Comparison of ENCODE assay signal across 1 cellular context in genomic region chr3:171347017-171347979, GRCh38.
A peak's percentile ranks its signal among the peaks of the same experiment; 100 is the strongest.
TF ChIP-seq lines count a peak whose summit lies in the region.

No MANE protein-coding gene starts in this region.

TF ChIP-seq in GM12878, 131 proteins besides CTCF, POLR2A, EP300 and RAD21 (continued from another document and continues in another):
- TF ChIP-seq MEF2B (IDR thresholded peaks at IDR 0.05; ENCODE audit: partially characterized antibody, poor library complexity, severe bottlenecking) (peak; percentile 86), KLF5 (IDR thresholded peaks at IDR 0.05; ENCODE audit: partially characterized antibody) (no peak), DPF2 (IDR thresholded peaks at IDR 0.05) (peak; percentile 58; the same call in 1 of the 2 replicates), ZNF207 (IDR thresholded peaks at IDR 0.05; ENCODE audit: borderline replicate concordance) (no peak), CEBPB (IDR thresholded peaks at IDR 0.05; ENCODE audit: borderline replicate concordance in 1 of 2, low read depth in 2 of 2, low read length in 2 of 2) (peak in 1 of 2 experiments; percentile 93; a peak in 2 of 4 replicates), BMI1 (IDR thresholded peaks at IDR 0.05; ENCODE audit: borderline replicate concordance) (peak; percentile 68; the same call in 1 of the 2 replicates), LARP7 (IDR thresholded peaks at IDR 0.05) (no peak), NRF1 (conservative IDR thresholded peaks at IDR 0.05; ENCODE audit: low read depth, low read length) (no peak), CBFB (IDR thresholded peaks at IDR 0.05; ENCODE audit: low read depth) (peak; percentile 52; the same call in 1 of the 2 replicates), TCF12 (IDR thresholded peaks at IDR 0.05; ENCODE audit: low read depth, low read length) (no peak), PKNOX1 (IDR thresholded peaks at IDR 0.05) (peak; percentile 60), SUZ12 (IDR thresholded peaks at IDR 0.05; ENCODE audit: unreplicated experiment) (no peak), FOXK2 (IDR thresholded peaks at IDR 0.05) (no peak), KAT2A (conservative IDR thresholded peaks at IDR 0.05; ENCODE audit: control insufficient read depth, low read depth, low read length) (no peak), TAF1 (IDR thresholded peaks at IDR 0.05; ENCODE audit: borderline replicate concordance, low read depth, low read length) (no peak), ZBED1 (IDR thresholded peaks at IDR 0.05; ENCODE audit: borderline replicate concordance) (0 out of 2 replicates have a peak, but pooled peaks have one; percentile 46), MYB (IDR thresholded peaks at IDR 0.05; ENCODE audit: borderline replicate concordance, low read depth, low read length) (no peak), BCL11A (IDR thresholded peaks at IDR 0.05; ENCODE audit: low read depth, low read length) (peak; percentile 81; the same call in 1 of the 2 replicates), RUNX3 (IDR thresholded peaks at IDR 0.05; ENCODE audit: low read length) (peak; percentile 92), FOXM1 (IDR thresholded peaks at IDR 0.05; ENCODE audit: low read depth, low read length) (peak; percentile 93), MTA3 (IDR thresholded peaks at IDR 0.05; ENCODE audit: borderline replicate concordance, low read length) (peak; percentile 90; the same call in 1 of the 2 replicates), SRF (IDR thresholded peaks at IDR 0.05; ENCODE audit: low read depth in 2 of 2, low read length in 2 of 2) (peak in 1 of 2 experiments; percentile 74; a peak in 2 of 4 replicates), PAX8 (IDR thresholded peaks at IDR 0.05) (no peak), BCL3 (IDR thresholded peaks at IDR 0.05; ENCODE audit: borderline replicate concordance, insufficient read depth, low read depth, low read length, poor library complexity, severe bottlenecking) (peak; percentile 84), IKZF1 (conservative IDR thresholded peaks at IDR 0.05) (peak; percentile 95), STAT1 (conservative IDR thresholded peaks at IDR 0.05) (no peak), POLR2AphosphoS2 (IDR thresholded peaks at IDR 0.05; ENCODE audit: low read depth, low read length) (no peak), SIX5 (IDR thresholded peaks at IDR 0.05; ENCODE audit: low read depth, low read length, severe bottlenecking) (no peak), POLR2AphosphoS5 (IDR thresholded peaks at IDR 0.05; ENCODE audit: low read length) (no peak), POU2F2 (IDR thresholded peaks at IDR 0.05; ENCODE audit: borderline replicate concordance, low read depth, low read length) (no peak), GATAD2B (conservative IDR thresholded peaks at IDR 0.05; ENCODE audit: low read depth) (no peak; the same call in none of the 2 replicates), HCFC1 (IDR thresholded peaks at IDR 0.05; ENCODE audit: low read length) (no peak), USF2 (IDR thresholded peaks at IDR 0.05; ENCODE audit: borderline replicate concordance, low read depth, low read length) (no peak), JUNB (IDR thresholded peaks at IDR 0.05) (peak; percentile 92), WRNIP1 (IDR thresholded peaks at IDR 0.05; ENCODE audit: borderline replicate concordance, low read depth, low read length) (no peak), NBN (IDR thresholded peaks at IDR 0.05) (peak; percentile 83; the same call in 1 of the 2 replicates), RBBP5 (conservative IDR thresholded peaks at IDR 0.05) (no peak), CBX3 (IDR thresholded peaks at IDR 0.05; ENCODE audit: borderline replicate concordance, low read depth) (no peak), NFYA (IDR thresholded peaks at IDR 0.05; ENCODE audit: borderline replicate concordance, low read depth, low read length) (no peak), ZNF622 (IDR thresholded peaks at IDR 0.05) (no peak), ZNF217 (IDR thresholded peaks at IDR 0.05) (peak; percentile 35; the same call in 1 of the 2 replicates), MEF2A (IDR thresholded peaks at IDR 0.05; ENCODE audit: insufficient read depth, low read depth, low read length) (peak; percentile 92), SPI1 (IDR thresholded peaks at IDR 0.05; ENCODE audit: borderline replicate concordance, insufficient read depth, low read depth, low read length) (peak; percentile 49; the same call in 1 of the 2 replicates), BRCA1 (IDR thresholded peaks at IDR 0.05; ENCODE audit: low read depth, low read length) (no peak), ZSCAN29 (IDR thresholded peaks at IDR 0.05) (no peak)
- TF ChIP-seq, protein P1, sequence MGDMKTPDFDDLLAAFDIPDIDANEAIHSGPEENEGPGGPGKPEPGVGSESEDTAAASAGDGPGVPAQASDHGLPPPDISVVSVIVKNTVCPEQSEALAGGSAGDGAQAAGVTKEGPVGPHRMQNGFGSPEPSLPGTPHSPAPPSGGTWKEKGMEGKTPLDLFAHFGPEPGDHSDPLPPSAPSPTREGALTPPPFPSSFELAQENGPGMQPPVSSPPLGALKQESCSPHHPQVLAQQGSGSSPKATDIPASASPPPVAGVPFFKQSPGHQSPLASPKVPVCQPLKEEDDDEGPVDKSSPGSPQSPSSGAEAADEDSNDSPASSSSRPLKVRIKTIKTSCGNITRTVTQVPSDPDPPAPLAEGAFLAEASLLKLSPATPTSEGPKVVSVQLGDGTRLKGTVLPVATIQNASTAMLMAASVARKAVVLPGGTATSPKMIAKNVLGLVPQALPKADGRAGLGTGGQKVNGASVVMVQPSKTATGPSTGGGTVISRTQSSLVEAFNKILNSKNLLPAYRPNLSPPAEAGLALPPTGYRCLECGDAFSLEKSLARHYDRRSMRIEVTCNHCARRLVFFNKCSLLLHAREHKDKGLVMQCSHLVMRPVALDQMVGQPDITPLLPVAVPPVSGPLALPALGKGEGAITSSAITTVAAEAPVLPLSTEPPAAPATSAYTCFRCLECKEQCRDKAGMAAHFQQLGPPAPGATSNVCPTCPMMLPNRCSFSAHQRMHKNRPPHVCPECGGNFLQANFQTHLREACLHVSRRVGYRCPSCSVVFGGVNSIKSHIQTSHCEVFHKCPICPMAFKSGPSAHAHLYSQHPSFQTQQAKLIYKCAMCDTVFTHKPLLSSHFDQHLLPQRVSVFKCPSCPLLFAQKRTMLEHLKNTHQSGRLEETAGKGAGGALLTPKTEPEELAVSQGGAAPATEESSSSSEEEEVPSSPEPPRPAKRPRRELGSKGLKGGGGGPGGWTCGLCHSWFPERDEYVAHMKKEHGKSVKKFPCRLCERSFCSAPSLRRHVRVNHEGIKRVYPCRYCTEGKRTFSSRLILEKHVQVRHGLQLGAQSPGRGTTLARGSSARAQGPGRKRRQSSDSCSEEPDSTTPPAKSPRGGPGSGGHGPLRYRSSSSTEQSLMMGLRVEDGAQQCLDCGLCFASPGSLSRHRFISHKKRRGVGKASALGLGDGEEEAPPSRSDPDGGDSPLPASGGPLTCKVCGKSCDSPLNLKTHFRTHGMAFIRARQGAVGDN (IDR thresholded peaks at IDR 0.05) = no peak
- TF ChIP-seq, protein P2, sequence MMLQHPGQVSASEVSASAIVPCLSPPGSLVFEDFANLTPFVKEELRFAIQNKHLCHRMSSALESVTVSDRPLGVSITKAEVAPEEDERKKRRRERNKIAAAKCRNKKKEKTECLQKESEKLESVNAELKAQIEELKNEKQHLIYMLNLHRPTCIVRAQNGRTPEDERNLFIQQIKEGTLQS (IDR thresholded peaks at IDR 0.05; ENCODE audit: borderline replicate concordance, extremely low read depth, low read depth, low read length) = no peak
- TF ChIP-seq, protein P3, sequence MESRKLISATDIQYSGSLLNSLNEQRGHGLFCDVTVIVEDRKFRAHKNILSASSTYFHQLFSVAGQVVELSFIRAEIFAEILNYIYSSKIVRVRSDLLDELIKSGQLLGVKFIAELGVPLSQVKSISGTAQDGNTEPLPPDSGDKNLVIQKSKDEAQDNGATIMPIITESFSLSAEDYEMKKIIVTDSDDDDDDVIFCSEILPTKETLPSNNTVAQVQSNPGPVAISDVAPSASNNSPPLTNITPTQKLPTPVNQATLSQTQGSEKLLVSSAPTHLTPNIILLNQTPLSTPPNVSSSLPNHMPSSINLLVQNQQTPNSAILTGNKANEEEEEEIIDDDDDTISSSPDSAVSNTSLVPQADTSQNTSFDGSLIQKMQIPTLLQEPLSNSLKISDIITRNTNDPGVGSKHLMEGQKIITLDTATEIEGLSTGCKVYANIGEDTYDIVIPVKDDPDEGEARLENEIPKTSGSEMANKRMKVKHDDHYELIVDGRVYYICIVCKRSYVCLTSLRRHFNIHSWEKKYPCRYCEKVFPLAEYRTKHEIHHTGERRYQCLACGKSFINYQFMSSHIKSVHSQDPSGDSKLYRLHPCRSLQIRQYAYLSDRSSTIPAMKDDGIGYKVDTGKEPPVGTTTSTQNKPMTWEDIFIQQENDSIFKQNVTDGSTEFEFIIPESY (IDR thresholded peaks at IDR 0.05) = no peak
- TF ChIP-seq, protein P4, sequence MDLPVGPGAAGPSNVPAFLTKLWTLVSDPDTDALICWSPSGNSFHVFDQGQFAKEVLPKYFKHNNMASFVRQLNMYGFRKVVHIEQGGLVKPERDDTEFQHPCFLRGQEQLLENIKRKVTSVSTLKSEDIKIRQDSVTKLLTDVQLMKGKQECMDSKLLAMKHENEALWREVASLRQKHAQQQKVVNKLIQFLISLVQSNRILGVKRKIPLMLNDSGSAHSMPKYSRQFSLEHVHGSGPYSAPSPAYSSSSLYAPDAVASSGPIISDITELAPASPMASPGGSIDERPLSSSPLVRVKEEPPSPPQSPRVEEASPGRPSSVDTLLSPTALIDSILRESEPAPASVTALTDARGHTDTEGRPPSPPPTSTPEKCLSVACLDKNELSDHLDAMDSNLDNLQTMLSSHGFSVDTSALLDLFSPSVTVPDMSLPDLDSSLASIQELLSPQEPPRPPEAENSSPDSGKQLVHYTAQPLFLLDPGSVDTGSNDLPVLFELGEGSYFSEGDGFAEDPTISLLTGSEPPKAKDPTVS (IDR thresholded peaks at IDR 0.05; ENCODE audit: low read depth, low read length) = no peak
- TF ChIP-seq, protein P5, sequence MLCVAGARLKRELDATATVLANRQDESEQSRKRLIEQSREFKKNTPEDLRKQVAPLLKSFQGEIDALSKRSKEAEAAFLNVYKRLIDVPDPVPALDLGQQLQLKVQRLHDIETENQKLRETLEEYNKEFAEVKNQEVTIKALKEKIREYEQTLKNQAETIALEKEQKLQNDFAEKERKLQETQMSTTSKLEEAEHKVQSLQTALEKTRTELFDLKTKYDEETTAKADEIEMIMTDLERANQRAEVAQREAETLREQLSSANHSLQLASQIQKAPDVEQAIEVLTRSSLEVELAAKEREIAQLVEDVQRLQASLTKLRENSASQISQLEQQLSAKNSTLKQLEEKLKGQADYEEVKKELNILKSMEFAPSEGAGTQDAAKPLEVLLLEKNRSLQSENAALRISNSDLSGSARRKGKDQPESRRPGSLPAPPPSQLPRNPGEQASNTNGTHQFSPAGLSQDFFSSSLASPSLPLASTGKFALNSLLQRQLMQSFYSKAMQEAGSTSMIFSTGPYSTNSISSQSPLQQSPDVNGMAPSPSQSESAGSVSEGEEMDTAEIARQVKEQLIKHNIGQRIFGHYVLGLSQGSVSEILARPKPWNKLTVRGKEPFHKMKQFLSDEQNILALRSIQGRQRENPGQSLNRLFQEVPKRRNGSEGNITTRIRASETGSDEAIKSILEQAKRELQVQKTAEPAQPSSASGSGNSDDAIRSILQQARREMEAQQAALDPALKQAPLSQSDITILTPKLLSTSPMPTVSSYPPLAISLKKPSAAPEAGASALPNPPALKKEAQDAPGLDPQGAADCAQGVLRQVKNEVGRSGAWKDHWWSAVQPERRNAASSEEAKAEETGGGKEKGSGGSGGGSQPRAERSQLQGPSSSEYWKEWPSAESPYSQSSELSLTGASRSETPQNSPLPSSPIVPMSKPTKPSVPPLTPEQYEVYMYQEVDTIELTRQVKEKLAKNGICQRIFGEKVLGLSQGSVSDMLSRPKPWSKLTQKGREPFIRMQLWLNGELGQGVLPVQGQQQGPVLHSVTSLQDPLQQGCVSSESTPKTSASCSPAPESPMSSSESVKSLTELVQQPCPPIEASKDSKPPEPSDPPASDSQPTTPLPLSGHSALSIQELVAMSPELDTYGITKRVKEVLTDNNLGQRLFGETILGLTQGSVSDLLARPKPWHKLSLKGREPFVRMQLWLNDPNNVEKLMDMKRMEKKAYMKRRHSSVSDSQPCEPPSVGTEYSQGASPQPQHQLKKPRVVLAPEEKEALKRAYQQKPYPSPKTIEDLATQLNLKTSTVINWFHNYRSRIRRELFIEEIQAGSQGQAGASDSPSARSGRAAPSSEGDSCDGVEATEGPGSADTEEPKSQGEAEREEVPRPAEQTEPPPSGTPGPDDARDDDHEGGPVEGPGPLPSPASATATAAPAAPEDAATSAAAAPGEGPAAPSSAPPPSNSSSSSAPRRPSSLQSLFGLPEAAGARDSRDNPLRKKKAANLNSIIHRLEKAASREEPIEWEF (IDR thresholded peaks at IDR 0.05; ENCODE audit: insufficient replicate concordance, low read depth, low read length) = peak; percentile 33
- TF ChIP-seq, protein P6, sequence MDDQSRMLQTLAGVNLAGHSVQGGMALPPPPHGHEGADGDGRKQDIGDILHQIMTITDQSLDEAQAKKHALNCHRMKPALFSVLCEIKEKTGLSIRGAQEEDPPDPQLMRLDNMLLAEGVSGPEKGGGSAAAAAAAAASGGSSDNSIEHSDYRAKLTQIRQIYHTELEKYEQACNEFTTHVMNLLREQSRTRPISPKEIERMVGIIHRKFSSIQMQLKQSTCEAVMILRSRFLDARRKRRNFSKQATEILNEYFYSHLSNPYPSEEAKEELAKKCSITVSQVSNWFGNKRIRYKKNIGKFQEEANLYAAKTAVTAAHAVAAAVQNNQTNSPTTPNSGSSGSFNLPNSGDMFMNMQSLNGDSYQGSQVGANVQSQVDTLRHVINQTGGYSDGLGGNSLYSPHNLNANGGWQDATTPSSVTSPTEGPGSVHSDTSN (IDR thresholded peaks at IDR 0.05; ENCODE audit: insufficient replicate concordance, low read depth, low read length) = no peak
